ENCODE assay signal across 10 cellular contexts in the genomic region with DNA sequence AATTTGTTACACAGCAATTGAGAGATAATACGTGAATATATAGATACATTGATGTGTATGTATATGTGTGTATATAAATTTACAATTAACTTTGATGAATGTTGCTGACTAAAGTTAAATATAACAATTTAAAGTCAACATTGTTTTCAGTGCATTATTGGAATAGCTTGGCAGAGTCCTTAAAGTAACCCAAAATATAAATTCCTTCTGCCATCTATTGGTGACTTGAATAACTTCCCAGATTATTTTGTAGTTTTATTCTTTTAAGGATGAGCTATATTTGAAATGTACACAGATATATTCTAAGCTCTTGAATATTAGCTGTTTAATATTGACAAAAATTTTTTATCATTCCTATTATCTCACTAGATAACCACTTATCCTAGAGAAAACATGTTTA.
A peak's percentile ranks its signal among the peaks of the same experiment; 100 is the strongest.
DNase-seq lines count a peak whose midpoint lies in the region; ATAC-seq and TF ChIP-seq lines count a peak whose summit lies in the region.
"Had no signal": no experiment of that assay in that cellular context is flagged by ENCODE, and none has a peak within 500 bp of the region (broad histone marks: within the 10 kb centered on the region; RNA-seq: fewer than 3 reads in every experiment).

No MANE protein-coding gene starts in this region.

- DNase-seq in NCI-H2107 treated with DMSO at 0.1 percent for 48 hours (lab: John Stamatoyannopoulos, UW; ENCODE audit: unreplicated experiment): peak; percentile 1
- DNase-seq in NCI-H2107 (lab: John Stamatoyannopoulos, UW): no peak
- peak; percentile 18 for DNase-seq in NCI-H1417 treated with DMSO at 0.1 percent for 48 hours (lab: John Stamatoyannopoulos, UW)
- no peak for DNase-seq in neural crest cell (ENCODE audit: low read depth, low spot score)
- no peak for DNase-seq in activated CD4-positive, alpha-beta T cell treated with anti-CD3 and anti-CD28 coated beads for 48 hours
- no peak for DNase-seq in HEK293T (ENCODE audit: extremely low spot score)
- DNase-seq: NCI-H2029 had no signal

- peaks cover 3% of the 10 kb centered on the region for H3K27me3 Mint-ChIP-seq in brain
- H3K27me3 Mint-ChIP-seq in neural crest cell (ENCODE audit: low read depth): peaks cover 2% of the 10 kb centered on the region
- H3K27me3 Mint-ChIP-seq: central memory CD8-positive, alpha-beta T cell had no signal

- CTCF ChIA-PET in HEK293T (lab: Yijun Ruan, JAX): interaction anchor here (0.6 kb wide), 1 partner anchor 1013 kb away, joined by 3 read pairs; no protein-coding TSS in a partner anchor

- TF ChIP-seq CTCF in brain (conservative IDR thresholded peaks at IDR 0.05) (peak; percentile 49 to 67), neural crest cell (conservative IDR thresholded peaks at IDR 0.05) (peak; percentile 56)

- H3K36me3 Mint-ChIP-seq in brain (no peaks in the 10 kb centered on the region), neural crest cell (ENCODE audit: low read depth) (no peaks in the 10 kb centered on the region)

- no peaks in the 10 kb centered on the region for H3K4me1 Mint-ChIP-seq in brain
- H3K4me1 Mint-ChIP-seq in neural crest cell: no peaks in the 10 kb centered on the region
- H3K4me1 Mint-ChIP-seq: central memory CD8-positive, alpha-beta T cell had no signal

- ATAC-seq in HG03175 (IDR thresholded peaks at IDR 0.05; ENCODE audit: unreplicated experiment): no peak

- H3K9me3 Mint-ChIP-seq in brain (peaks cover 0 to 4% (median 0%) of the 10 kb centered on the region in 5 experiments), neural crest cell (peaks cover 3% of the 10 kb centered on the region)

- no peak overlapping the region for H3K4me3 Mint-ChIP-seq in brain
- no peak overlapping the region for H3K4me3 Mint-ChIP-seq in neural crest cell
- H3K4me3 Mint-ChIP-seq: central memory CD8-positive, alpha-beta T cell had no signal

- POLR2A ChIA-PET in HEK293T (lab: Yijun Ruan, JAX): no interaction called here

- H3K27ac Mint-ChIP-seq in brain (no peak overlapping the region), neural crest cell (ENCODE audit: unreplicated experiment) (no peak overlapping the region)

TF ChIP-seq in HEK293T, 16 proteins besides CTCF, POLR2A, EP300 and RAD21:
- no peak for TF ChIP-seq FOXK2 (IDR thresholded peaks at IDR 0.05)
- TF ChIP-seq BHLHE40 (IDR thresholded peaks at IDR 0.05; ENCODE audit: borderline replicate concordance): no peak
- no peak for TF ChIP-seq L3MBTL2 (conservative IDR thresholded peaks at IDR 0.05)
- no peak for TF ChIP-seq HDGF (IDR thresholded peaks at IDR 0.05; ENCODE audit: borderline replicate concordance)
- TF ChIP-seq ELF4 (IDR thresholded peaks at IDR 0.05): no peak
- TF ChIP-seq TARDBP (IDR thresholded peaks at IDR 0.05): no peak
- no peak for TF ChIP-seq FOXA1 (IDR thresholded peaks at IDR 0.05)
TF ChIP-seq in HEK293T: peak in this region for 0.

Comparison
In these comparisons a context has a peak if more than half of its experiments do, and no peak if none do; other contexts are left out.
1. DNase-seq: peak in NCI-H2107 treated with DMSO at 0.1 percent for 48 hours (single experiment) and NCI-H1417 treated with DMSO at 0.1 percent for 48 hours (single experiment); none in NCI-H2107 (single experiment), neural crest cell (single experiment), activated CD4-positive, alpha-beta T cell treated with anti-CD3 and anti-CD28 coated beads for 48 hours (single experiment) and HEK293T (single experiment).